Comparison of ENCODE assay signal across 1 cellular context in the genomic region with DNA sequence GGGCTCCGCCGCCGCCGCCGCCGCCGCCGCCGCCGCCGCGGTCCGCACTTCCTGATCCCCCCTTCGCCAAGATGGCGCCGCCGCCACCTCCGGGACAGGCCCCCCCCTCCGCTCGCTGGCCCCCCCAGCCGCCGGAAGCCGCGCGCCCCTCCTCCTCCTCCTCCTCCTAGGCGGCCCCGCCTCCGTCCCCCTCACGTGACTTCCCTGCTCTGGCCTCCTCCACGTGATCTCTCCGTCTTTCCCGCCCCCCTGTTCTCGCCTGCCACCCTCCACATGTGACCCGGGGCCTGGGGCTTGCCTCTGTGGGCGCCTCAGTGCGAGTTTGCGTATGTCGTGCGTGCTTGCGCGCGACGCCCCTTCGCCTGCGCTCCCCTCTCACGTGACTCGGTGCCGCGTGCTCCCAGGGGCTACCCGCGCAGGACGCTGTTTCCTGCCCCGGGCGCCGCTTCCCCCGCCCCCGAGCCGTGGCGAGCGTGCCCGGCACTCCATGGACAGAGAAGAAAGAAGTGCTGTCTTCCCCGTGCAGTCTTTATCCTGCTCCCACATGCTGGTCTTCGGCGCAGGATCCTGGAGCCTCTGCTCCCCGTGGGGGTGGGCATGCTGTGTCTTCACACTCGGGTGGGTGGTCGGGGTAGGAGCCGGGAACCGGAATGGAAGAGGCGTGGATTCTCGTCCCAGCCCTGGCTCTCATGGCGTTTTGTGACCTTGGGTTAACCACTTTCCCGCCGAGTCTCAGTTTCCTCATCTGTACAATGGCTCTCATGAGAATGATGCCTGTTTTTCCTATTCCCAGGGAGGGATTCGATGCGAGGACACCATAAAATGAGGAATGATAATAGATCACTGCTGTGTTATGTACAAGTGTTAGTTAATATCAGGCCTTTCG.
TF ChIP-seq lines count a peak whose summit lies in the region.

A gene (minus strand): TSS at position 53 of the 886 bp plus-strand sequence. CDS start 109 bp downstream, outside the sequence.

TF ChIP-seq in A549, 52 proteins besides CTCF, POLR2A, EP300 and RAD21 (continued from another document):
- TF ChIP-seq, protein P1, sequence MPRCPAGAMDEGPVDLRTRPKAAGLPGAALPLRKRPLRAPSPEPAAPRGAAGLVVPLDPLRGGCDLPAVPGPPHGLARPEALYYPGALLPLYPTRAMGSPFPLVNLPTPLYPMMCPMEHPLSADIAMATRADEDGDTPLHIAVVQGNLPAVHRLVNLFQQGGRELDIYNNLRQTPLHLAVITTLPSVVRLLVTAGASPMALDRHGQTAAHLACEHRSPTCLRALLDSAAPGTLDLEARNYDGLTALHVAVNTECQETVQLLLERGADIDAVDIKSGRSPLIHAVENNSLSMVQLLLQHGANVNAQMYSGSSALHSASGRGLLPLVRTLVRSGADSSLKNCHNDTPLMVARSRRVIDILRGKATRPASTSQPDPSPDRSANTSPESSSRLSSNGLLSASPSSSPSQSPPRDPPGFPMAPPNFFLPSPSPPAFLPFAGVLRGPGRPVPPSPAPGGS (IDR thresholded peaks at IDR 0.05): no peak; the same call in 1 of the 3 replicates
- TF ChIP-seq TFCP2L1 (CRISPR knock-in tag; IDR thresholded peaks at IDR 0.05): no peak
- peak; percentile 95 for TF ChIP-seq MYC (IDR thresholded peaks at IDR 0.05; ENCODE audit: borderline replicate concordance, low read length)
- TF ChIP-seq, protein P2, sequence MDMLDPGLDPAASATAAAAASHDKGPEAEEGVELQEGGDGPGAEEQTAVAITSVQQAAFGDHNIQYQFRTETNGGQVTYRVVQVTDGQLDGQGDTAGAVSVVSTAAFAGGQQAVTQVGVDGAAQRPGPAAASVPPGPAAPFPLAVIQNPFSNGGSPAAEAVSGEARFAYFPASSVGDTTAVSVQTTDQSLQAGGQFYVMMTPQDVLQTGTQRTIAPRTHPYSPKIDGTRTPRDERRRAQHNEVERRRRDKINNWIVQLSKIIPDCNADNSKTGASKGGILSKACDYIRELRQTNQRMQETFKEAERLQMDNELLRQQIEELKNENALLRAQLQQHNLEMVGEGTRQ (IDR thresholded peaks at IDR 0.05): peak; percentile 100
- 0 out of 2 replicates have a peak, but pooled peaks have one; percentile 83 for TF ChIP-seq RCOR1 (IDR thresholded peaks at IDR 0.05; ENCODE audit: low read depth, low read length)
- TF ChIP-seq, protein P3, sequence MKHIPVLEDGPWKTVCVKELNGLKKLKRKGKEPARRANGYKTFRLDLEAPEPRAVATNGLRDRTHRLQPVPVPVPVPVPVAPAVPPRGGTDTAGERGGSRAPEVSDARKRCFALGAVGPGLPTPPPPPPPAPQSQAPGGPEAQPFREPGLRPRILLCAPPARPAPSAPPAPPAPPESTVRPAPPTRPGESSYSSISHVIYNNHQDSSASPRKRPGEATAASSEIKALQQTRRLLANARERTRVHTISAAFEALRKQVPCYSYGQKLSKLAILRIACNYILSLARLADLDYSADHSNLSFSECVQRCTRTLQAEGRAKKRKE (CRISPR knock-in tag; IDR thresholded peaks at IDR 0.05; ENCODE audit: low read depth): no peak
- peak; percentile 64; the same call in 1 of the 2 replicates for TF ChIP-seq ESRRA (IDR thresholded peaks at IDR 0.05; ENCODE audit: borderline replicate concordance, low read length)
- peak; percentile 13 for TF ChIP-seq ZFP36 (IDR thresholded peaks at IDR 0.05; ENCODE audit: borderline replicate concordance, partially characterized antibody)
- no peak for TF ChIP-seq RARB (CRISPR knock-in tag; IDR thresholded peaks at IDR 0.05)
- peak; percentile 66 for TF ChIP-seq GATA3 (IDR thresholded peaks at IDR 0.05; ENCODE audit: borderline replicate concordance)
- TF ChIP-seq HOXA7 (CRISPR knock-in tag; IDR thresholded peaks at IDR 0.05): no peak
- no peak for TF ChIP-seq NFE2L2 (conservative IDR thresholded peaks at IDR 0.05; ENCODE audit: low read length)
- TF ChIP-seq SMC3 (IDR thresholded peaks at IDR 0.05): no peak
- TF ChIP-seq, protein P4, sequence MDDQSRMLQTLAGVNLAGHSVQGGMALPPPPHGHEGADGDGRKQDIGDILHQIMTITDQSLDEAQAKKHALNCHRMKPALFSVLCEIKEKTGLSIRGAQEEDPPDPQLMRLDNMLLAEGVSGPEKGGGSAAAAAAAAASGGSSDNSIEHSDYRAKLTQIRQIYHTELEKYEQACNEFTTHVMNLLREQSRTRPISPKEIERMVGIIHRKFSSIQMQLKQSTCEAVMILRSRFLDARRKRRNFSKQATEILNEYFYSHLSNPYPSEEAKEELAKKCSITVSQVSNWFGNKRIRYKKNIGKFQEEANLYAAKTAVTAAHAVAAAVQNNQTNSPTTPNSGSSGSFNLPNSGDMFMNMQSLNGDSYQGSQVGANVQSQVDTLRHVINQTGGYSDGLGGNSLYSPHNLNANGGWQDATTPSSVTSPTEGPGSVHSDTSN (IDR thresholded peaks at IDR 0.05): no peak
- no peak for TF ChIP-seq RFX5 (IDR thresholded peaks at IDR 0.05)
- TF ChIP-seq RNF2 (IDR thresholded peaks at IDR 0.05; ENCODE audit: borderline replicate concordance, low read depth): peak; percentile 79; the same call in 1 of the 2 replicates
- TF ChIP-seq ZSCAN20 (CRISPR knock-in tag; IDR thresholded peaks at IDR 0.05): no peak; the same call in 1 of the 2 replicates
- no peak; the same call in 1 of the 2 replicates for TF ChIP-seq HEYL (CRISPR knock-in tag; IDR thresholded peaks at IDR 0.05)
- TF ChIP-seq, protein P5, sequence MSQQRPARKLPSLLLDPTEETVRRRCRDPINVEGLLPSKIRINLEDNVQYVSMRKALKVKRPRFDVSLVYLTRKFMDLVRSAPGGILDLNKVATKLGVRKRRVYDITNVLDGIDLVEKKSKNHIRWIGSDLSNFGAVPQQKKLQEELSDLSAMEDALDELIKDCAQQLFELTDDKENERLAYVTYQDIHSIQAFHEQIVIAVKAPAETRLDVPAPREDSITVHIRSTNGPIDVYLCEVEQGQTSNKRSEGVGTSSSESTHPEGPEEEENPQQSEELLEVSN (IDR thresholded peaks at IDR 0.05; ENCODE audit: borderline replicate concordance, low read depth): peak; percentile 99
- no peak for TF ChIP-seq CHD2 (IDR thresholded peaks at IDR 0.05; ENCODE audit: low read length, partially characterized antibody)
- TF ChIP-seq HOXB5 (CRISPR knock-in tag; IDR thresholded peaks at IDR 0.05): peak; percentile 78; the same call in 1 of the 2 replicates
- TF ChIP-seq EHF (CRISPR knock-in tag; IDR thresholded peaks at IDR 0.05): no peak
- TF ChIP-seq, protein P6, sequence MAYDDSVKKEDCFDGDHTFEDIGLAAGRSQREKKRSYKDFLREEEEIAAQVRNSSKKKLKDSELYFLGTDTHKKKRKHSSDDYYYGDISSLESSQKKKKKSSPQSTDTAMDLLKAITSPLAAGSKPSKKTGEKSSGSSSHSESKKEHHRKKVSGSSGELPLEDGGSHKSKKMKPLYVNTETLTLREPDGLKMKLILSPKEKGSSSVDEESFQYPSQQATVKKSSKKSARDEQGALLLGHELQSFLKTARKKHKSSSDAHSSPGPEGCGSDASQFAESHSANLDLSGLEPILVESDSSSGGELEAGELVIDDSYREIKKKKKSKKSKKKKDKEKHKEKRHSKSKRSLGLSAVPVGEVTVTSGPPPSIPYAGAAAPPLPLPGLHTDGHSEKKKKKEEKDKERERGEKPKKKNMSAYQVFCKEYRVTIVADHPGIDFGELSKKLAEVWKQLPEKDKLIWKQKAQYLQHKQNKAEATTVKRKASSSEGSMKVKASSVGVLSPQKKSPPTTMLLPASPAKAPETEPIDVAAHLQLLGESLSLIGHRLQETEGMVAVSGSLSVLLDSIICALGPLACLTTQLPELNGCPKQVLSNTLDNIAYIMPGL (CRISPR knock-in tag; IDR thresholded peaks at IDR 0.05; ENCODE audit: borderline replicate concordance): no peak
- peak in 1 of 2 experiments; percentile 51; a peak in 3 of 5 replicates for TF ChIP-seq JUN (IDR thresholded peaks at IDR 0.05)
- TF ChIP-seq CBX8 (IDR thresholded peaks at IDR 0.05): no peak
- peak; percentile 71; the same call in 1 of the 2 replicates for TF ChIP-seq PHF8 (IDR thresholded peaks at IDR 0.05; ENCODE audit: borderline replicate concordance, low read depth)
- TF ChIP-seq, protein P7, sequence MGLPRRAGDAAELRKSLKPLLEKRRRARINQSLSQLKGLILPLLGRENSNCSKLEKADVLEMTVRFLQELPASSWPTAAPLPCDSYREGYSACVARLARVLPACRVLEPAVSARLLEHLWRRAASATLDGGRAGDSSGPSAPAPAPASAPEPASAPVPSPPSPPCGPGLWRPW (IDR thresholded peaks at IDR 0.05): no peak
- peak; percentile 73; the same call in 1 of the 2 replicates for TF ChIP-seq HOXB13 (CRISPR knock-in tag; IDR thresholded peaks at IDR 0.05; ENCODE audit: low read depth)
- no peak for TF ChIP-seq NR3C1 (IDR thresholded peaks at IDR 0.05)
- TF ChIP-seq KDM5A (IDR thresholded peaks at IDR 0.05): no peak
- no peak for TF ChIP-seq FOXS1 (CRISPR knock-in tag; IDR thresholded peaks at IDR 0.05)
- TF ChIP-seq ZC3H11A (IDR thresholded peaks at IDR 0.05): no peak
- peak; percentile 80 for TF ChIP-seq BHLHE40 (IDR thresholded peaks at IDR 0.05; ENCODE audit: low read depth, low read length)
- TF ChIP-seq TP53 (CRISPR knock-in tag; IDR thresholded peaks at IDR 0.05): peak; percentile 83
- no peak for TF ChIP-seq SREBF2 (IDR thresholded peaks at IDR 0.05)
- no peak for TF ChIP-seq CBX2 (IDR thresholded peaks at IDR 0.05; ENCODE audit: borderline replicate concordance, low read depth)
- TF ChIP-seq MAFK (IDR thresholded peaks at IDR 0.05; ENCODE audit: partially characterized antibody): no peak
- peak; percentile 87; the same call in 1 of the 2 replicates for TF ChIP-seq MAZ (IDR thresholded peaks at IDR 0.05; ENCODE audit: borderline replicate concordance, low read depth, low read length)
- no peak for TF ChIP-seq JUNB (IDR thresholded peaks at IDR 0.05)
- peak; percentile 89 for TF ChIP-seq NPAS2 (CRISPR knock-in tag; IDR thresholded peaks at IDR 0.05; ENCODE audit: borderline replicate concordance)
- no peak for TF ChIP-seq POLR2AphosphoS2 (conservative IDR thresholded peaks at IDR 0.05; ENCODE audit: low read length)
- 0 out of 2 replicates have a peak, but pooled peaks have one; percentile 68 for TF ChIP-seq FOSB (CRISPR knock-in tag; IDR thresholded peaks at IDR 0.05)
